7 cellular contexts compared by ENCODE assay signal in the genomic region with DNA sequence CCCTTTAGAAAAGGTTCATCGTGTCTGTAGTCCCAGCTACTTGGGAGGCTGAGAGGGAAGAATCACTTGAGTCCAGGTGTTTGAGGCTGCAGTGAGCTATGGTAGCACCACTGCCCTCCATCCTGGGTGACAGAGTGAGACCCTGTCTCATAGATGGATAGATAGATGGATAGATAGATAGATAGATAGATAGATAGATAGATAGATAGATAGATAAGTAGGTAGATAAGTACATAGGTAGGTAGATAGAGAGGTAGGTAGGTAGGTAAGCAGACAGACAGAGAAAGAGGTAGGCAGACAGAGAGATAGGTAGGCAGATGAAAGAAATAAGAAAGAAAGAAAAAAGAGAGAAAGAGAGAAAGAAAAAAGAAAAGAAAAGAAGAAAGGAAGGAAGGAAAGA.
"Had no signal": no experiment of that assay in that cellular context is flagged by ENCODE, and none has a peak within 500 bp of the region (broad histone marks: within the 10 kb centered on the region; RNA-seq: fewer than 3 reads in every experiment).

No MANE protein-coding gene starts in this region.

- H3K4me3 ChIP-seq: GM12878 had no signal

- ATAC-seq: GM12878 had no signal

- DNase-seq: GDM1, GF-D8 had no signal

- FAIRE-seq: G401.6, GM12878, GM12892, GM18507, GM19239 had no signal
